10 cellular contexts compared by ENCODE assay signal in the genomic region with DNA sequence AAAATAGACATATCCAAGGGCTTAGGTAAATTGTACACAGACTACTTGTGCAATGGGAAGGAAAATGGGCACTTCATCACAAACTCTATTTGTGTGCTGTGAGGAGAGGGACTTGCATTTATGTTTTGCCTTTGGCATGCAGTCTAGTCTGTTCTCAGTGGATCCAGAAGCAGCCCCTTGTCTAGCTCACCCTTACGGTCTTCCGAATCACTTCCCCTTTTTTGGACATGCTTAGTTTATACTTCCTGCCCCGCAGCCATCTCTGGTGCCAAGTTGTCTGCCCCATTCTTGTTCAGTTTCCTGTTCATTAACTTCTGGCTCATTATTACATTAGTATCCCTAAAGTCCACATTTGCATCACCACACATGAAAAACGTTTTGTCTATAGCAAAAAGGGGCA.
DNase-seq lines count a peak whose midpoint lies in the region; ATAC-seq and TF ChIP-seq lines count a peak whose summit lies in the region.
"Had no signal": no experiment of that assay in that cellular context is flagged by ENCODE, and none has a peak within 500 bp of the region (broad histone marks: within the 10 kb centered on the region; RNA-seq: fewer than 3 reads in every experiment).

No MANE protein-coding gene starts in this region.

- DNase-seq in OCI-M1 (lab: John Stamatoyannopoulos, UW) = peak; percentile 58
- DNase-seq in 8988T = no peak
- no peak for DNase-seq in iPS-NIHi11 (ENCODE audit: low spot score)
- no peak for DNase-seq in activated naive CD4-positive, alpha-beta T cell treated with anti-CD3 and anti-CD28 coated beads, Interleukin-2, amount 50 U/mL, for 72 hours (ENCODE audit: low spot score in 2 of 2)
- DNase-seq in HT-29 (ENCODE audit: low spot score) = no peak
- DNase-seq: anterior cingulate cortex had no signal

- no peaks in the 10 kb centered on the region for H4K20me1 ChIP-seq in DOHH2 (ENCODE audit: control insufficient read depth, insufficient read depth, low read depth, low read length)

- H3K9me3 Mint-ChIP-seq in activated naive CD4-positive, alpha-beta T cell treated with anti-CD3 and anti-CD28 coated beads, Interleukin-2, amount 50 U/mL, for 72 hours = no peaks in the 10 kb centered on the region

- H3F3A ChIP-seq in DOHH2 (ENCODE audit: control insufficient read depth, insufficient read depth) = no peaks in the 10 kb centered on the region

- H3K36me3 ChIP-seq in DOHH2 (ENCODE audit: control insufficient read depth, low read length) = peaks cover 3% of the 10 kb centered on the region; the same call in 1 of the 2 replicates
- H3K36me3 ChIP-seq: Peyer's patch had no signal

- H3K27ac Mint-ChIP-seq in activated naive CD4-positive, alpha-beta T cell treated with anti-CD3 and anti-CD28 coated beads, Interleukin-2, amount 50 U/mL, for 72 hours = no peak overlapping the region

- H3K36me3 Mint-ChIP-seq in activated naive CD4-positive, alpha-beta T cell treated with anti-CD3 and anti-CD28 coated beads, Interleukin-2, amount 50 U/mL, for 72 hours = no peaks in the 10 kb centered on the region

- no peaks in the 10 kb centered on the region for H3K27me3 ChIP-seq in DOHH2 (ENCODE audit: control insufficient read depth, low read length)
- H3K27me3 ChIP-seq: Peyer's patch had no signal

- H3K27ac ChIP-seq in DOHH2 (ENCODE audit: low read depth, low read length) = peak overlapping the region; percentile 44
- H3K27ac ChIP-seq: Peyer's patch had no signal

- H3K9me3 ChIP-seq in DOHH2 (ENCODE audit: control insufficient read depth, insufficient read depth, low read length) = 0 out of 2 replicates have a peak, but pooled peaks cover 5% of the 10 kb centered on the region
- H3K9me3 ChIP-seq: Peyer's patch had no signal

- no peak for TF ChIP-seq CTCF in DOHH2 (IDR thresholded peaks at IDR 0.05; ENCODE audit: low read depth, low read length, poor library complexity, severe bottlenecking)

- peak overlapping the region; percentile 47 for H3K4me2 ChIP-seq in DOHH2 (ENCODE audit: low read length)

- ATAC-seq in GM19351 (IDR thresholded peaks at IDR 0.05; ENCODE audit: unreplicated experiment) = peak; percentile 99
- ATAC-seq in HG03095 (IDR thresholded peaks at IDR 0.05; ENCODE audit: unreplicated experiment) = peak; percentile 94
- ATAC-seq in activated naive CD4-positive, alpha-beta T cell treated with anti-CD3 and anti-CD28 coated beads, Interleukin-2, amount 50 U/mL, for 72 hours = no peak

- no peaks in the 10 kb centered on the region for H3K9me2 ChIP-seq in DOHH2 (replicated peaks; ENCODE audit: control insufficient read depth, low read length)

- H3K4me3 ChIP-seq in DOHH2 (ENCODE audit: low read length) = peak overlapping the region; percentile 30
- H3K4me3 ChIP-seq: Peyer's patch had no signal

- H3K79me2 ChIP-seq in DOHH2 (ENCODE audit: control insufficient read depth, low read length) = no peaks in the 10 kb centered on the region

- H3K4me1 ChIP-seq in DOHH2 (ENCODE audit: control insufficient read depth, low read length) = peaks cover 26% of the 10 kb centered on the region
- H3K4me1 ChIP-seq: Peyer's patch had no signal

Comparison
In these comparisons a context has a peak if more than half of its experiments do, and no peak if none do; other contexts are left out.
1. ATAC-seq: peak in GM19351 (single experiment) and HG03095 (single experiment); none in activated naive CD4-positive, alpha-beta T cell treated with anti-CD3 and anti-CD28 coated beads, Interleukin-2, amount 50 U/mL, for 72 hours (0 of 2).